Comparison of ENCODE assay signal across 17 cellular contexts in the genomic region with DNA sequence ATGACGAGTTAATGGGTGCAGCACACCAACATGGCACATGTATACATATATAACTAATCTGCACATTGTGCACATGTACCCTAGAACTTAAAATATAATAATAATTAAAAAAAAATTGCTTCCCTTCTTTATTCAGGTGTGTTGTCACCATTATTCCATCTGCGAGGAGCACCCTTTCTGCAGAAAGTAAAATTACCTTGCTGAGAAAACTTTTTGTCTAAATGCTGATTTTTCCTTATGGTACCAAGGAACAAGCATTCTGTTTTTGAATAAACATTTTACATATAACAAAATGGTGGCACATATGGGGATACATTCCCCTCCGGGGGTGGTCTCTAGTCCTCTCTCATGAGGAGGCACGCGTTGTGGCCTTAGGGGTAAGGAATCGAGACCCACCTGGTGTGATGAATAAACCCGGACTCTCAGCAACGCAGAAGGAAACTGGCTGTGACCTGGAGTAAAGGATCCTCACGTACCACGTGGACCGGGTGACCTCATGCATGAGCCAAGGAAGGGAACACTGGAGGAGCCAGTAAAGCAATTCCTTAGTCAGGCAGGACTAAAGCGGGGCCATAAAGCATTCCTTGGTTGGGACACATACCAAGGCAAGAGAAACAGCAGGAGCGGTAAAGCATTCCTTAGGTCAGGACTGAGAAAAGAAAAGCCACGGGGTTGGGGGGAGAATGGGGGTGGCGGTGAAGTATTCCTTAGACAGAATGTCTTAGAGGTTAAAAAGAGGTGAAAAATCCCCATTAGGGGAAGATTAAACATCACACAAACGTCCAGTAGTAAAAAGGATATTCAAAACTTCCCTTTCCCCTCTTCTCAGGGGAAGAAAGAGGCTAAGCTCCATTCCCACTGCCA. TPM values are rescaled to one million over a fixed set of nuclear protein-coding genes. Genes with fewer than 3 reads are reported as not detected.
DNase-seq lines count a peak whose midpoint lies in the region; TF ChIP-seq lines count a peak whose summit lies in the region.
"Had no signal": no experiment of that assay in that cellular context is flagged by ENCODE, and none has a peak within 500 bp of the region (broad histone marks: within the 10 kb centered on the region; RNA-seq: fewer than 3 reads in every experiment).

No MANE protein-coding gene starts in this region.

- H3K36me3 Mint-ChIP-seq in chondrocyte (ENCODE audit: low read depth) = peaks cover 8% of the 10 kb centered on the region
- H3K36me3 Mint-ChIP-seq in nephron (ENCODE audit: low read depth) = no peaks in the 10 kb centered on the region

- H3K27me3 Mint-ChIP-seq in chondrocyte (ENCODE audit: low read depth) = no peaks in the 10 kb centered on the region
- peaks cover 12% of the 10 kb centered on the region for H3K27me3 Mint-ChIP-seq in nephron (ENCODE audit: low read depth)

- intact Hi-C loops in tibial artery (cut with DNase I; ENCODE audit: low total_unique reads) = loop anchor here (10.0 kb wide), 1 partner anchor 364 kb away; no protein-coding TSS in a partner anchor

- DNase-seq in HT1080 (ENCODE audit: low read depth) = peak; percentile 36
- no peak for DNase-seq in chondrocyte (ENCODE audit: low spot score)
- no peak for DNase-seq in activated naive CD4-positive, alpha-beta T cell treated with anti-CD3 and anti-CD28 coated beads, Interleukin-2, amount 50 U/mL, for 16 hours
- no peak for DNase-seq in stimulated activated CD4-positive, alpha-beta T cell treated with anti-CD3 and anti-CD28 coated beads, Interleukin-4, amount 100 ng/mL, for 4 hours
- DNase-seq in tibial artery = no peak
- DNase-seq in GM20000 (ENCODE audit: low spot score) = no peak
- DNase-seq: ACHN; C1 segment of cervical spinal cord; CD8-positive, alpha-beta memory T cell; MV-4-11; NCI-H1694 treated with DMSO at 0.1 percent for 48 hours; NCI-H2227 treated with DMSO at 0.1 percent for 48 hours; NCI-H510A treated with DMSO at 0.1 percent for 48 hours; RPMI8226; SHP77 treated with DMSO at 0.1 percent for 48 hours had no signal

- peaks cover 34% of the 10 kb centered on the region for H3K4me1 Mint-ChIP-seq in chondrocyte (ENCODE audit: low read depth)
- H3K4me1 Mint-ChIP-seq in nephron = peaks cover 9% of the 10 kb centered on the region
- H3K4me1 Mint-ChIP-seq: CD8-positive, alpha-beta memory T cell had no signal

- H3K27me3 ChIP-seq in tibial artery = peaks cover 0 to 5% of the 10 kb centered on the region in 2 donors

- H3K27ac Mint-ChIP-seq in chondrocyte (ENCODE audit: unreplicated experiment) (peak overlapping the region; percentile 97), nephron (peak overlapping the region; percentile 86 to 89 (median 89))

- no peak overlapping the region for H3K27ac ChIP-seq in tibial artery
- H3K27ac ChIP-seq: KMS-11 had no signal

- H3K4me3 Mint-ChIP-seq in chondrocyte (ENCODE audit: unreplicated experiment) = peak overlapping the region; percentile 51
- peak overlapping the region; percentile 3 to 33 (median 28) for H3K4me3 Mint-ChIP-seq in nephron
- H3K4me3 Mint-ChIP-seq: CD8-positive, alpha-beta memory T cell had no signal

- no peaks in the 10 kb centered on the region for H3K36me3 ChIP-seq in tibial artery

- H3K9me3 Mint-ChIP-seq in chondrocyte (ENCODE audit: low read depth) = peaks cover 20% of the 10 kb centered on the region
- peaks cover 25% of the 10 kb centered on the region for H3K9me3 Mint-ChIP-seq in nephron

- no peaks in the 10 kb centered on the region for H3K4me1 ChIP-seq in tibial artery

- no peak for TF ChIP-seq CTCF in chondrocyte (IDR thresholded peaks at IDR 0.05)
- TF ChIP-seq CTCF in nephron (IDR thresholded peaks at IDR 0.05; ENCODE audit: unreplicated experiment in 3 of 3) = no peak
- TF ChIP-seq CTCF in tibial artery (IDR thresholded peaks at IDR 0.05) = no peak
- no peak for TF ChIP-seq CTCF in GM20000 (IDR thresholded peaks at IDR 0.05; ENCODE audit: extremely low read depth, missing control alignments)

- H3K4me3 ChIP-seq in tibial artery = no peak overlapping the region

- peaks cover 8 to 34% (median 26%) of the 10 kb centered on the region in 3 donors for H3K9me3 ChIP-seq in tibial artery

RNA-seq across cellular contexts. Expression of gene OPTN, which starts 20.8 kb away (rescaled TPM):
- total RNA-seq in HT1080 (2014; rRNA removed; shearing (Covaris generic)) = 17.5 and 24.3 TPM in 2 replicates
- 16.4 and 21.1 TPM in 2 replicates for polyA plus RNA-seq in HT1080 (2015; cell fraction: cytosol; rRNA removed)
- polyA plus RNA-seq in HT1080 (2015; cell fraction: nucleus; rRNA removed) = 11.3 and 15.8 TPM in 2 replicates
- 80.9 to 151 TPM (median 150 TPM) in 3 replicates for total RNA-seq in chondrocyte
